10 cellular contexts compared by ENCODE assay signal in the genomic region with DNA sequence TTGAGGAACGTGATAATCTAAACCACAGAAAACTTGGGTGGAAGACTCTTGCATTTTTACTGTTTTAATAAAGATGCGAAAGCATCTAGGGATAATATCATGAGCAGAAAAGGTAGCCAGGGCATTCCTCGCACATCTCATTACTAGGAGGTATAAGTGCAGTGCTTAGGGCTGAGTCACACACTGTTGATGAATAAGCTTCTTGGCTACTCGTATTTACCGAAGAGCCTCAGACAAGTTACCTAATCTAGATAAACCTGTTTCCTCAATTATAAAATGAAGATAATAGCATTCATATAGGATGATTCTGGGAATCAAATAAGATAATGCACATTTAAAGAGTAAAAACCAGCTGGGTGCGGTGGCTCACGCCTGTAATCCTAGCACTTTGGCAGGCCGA. TPM values are rescaled to one million over a fixed set of nuclear protein-coding genes. Genes with fewer than 3 reads are reported as not detected.
DNase-seq lines count a peak whose midpoint lies in the region; ATAC-seq and TF ChIP-seq lines count a peak whose summit lies in the region.
"Had no signal": no experiment of that assay in that cellular context is flagged by ENCODE, and none has a peak within 500 bp of the region (broad histone marks: within the 10 kb centered on the region; RNA-seq: fewer than 3 reads in every experiment).

No MANE protein-coding gene starts in this region.

- H3K36me3 Mint-ChIP-seq in activated naive CD4-positive, alpha-beta T cell treated with anti-CD3 and anti-CD28 coated beads, Interleukin-2, amount 10 ng/mL, durations not matched to agents 7 days and 5 days = peaks cover 10% of the 10 kb centered on the region
- H3K36me3 Mint-ChIP-seq in stimulated activated memory B cell treated with anti-CD40 and anti-IgM and Interleukin-4, amounts not matched to agents 10 μg/mL and 1 μg/mL and 100 μg/mL, for 72 hours = peaks cover 2% of the 10 kb centered on the region

- TF ChIP-seq EP300 in gastroesophageal sphincter (IDR thresholded peaks at IDR 0.05) = no peak

- H3K4me3 Mint-ChIP-seq in activated naive CD4-positive, alpha-beta T cell treated with anti-CD3 and anti-CD28 coated beads, Interleukin-2, amount 10 ng/mL, durations not matched to agents 7 days and 5 days = peak overlapping the region; percentile 82
- H3K4me3 Mint-ChIP-seq in stimulated activated memory B cell treated with anti-CD40 and anti-IgM and Interleukin-4, amounts not matched to agents 10 μg/mL and 1 μg/mL and 100 μg/mL, for 72 hours = peak overlapping the region; percentile 94

- H3K9me3 Mint-ChIP-seq in activated naive CD4-positive, alpha-beta T cell treated with anti-CD3 and anti-CD28 coated beads, Interleukin-2, amount 10 ng/mL, durations not matched to agents 7 days and 5 days = no peaks in the 10 kb centered on the region
- H3K9me3 Mint-ChIP-seq in stimulated activated memory B cell treated with anti-CD40 and anti-IgM and Interleukin-4, amounts not matched to agents 10 μg/mL and 1 μg/mL and 100 μg/mL, for 72 hours = no peaks in the 10 kb centered on the region

- H3K4me1 ChIP-seq in esophagus (ENCODE audit: control insufficient read depth in 2 of 2, insufficient read depth in 2 of 2, low read length in 1 of 2) = peaks cover 5 to 6% of the 10 kb centered on the region in 2 donors
- H3K4me1 ChIP-seq in gastroesophageal sphincter = peaks cover 0 to 16% (median 0%) of the 10 kb centered on the region in 3 donors
- H3K4me1 ChIP-seq: upper lobe of right lung had no signal

- DNase-seq in activated naive CD4-positive, alpha-beta T cell treated with anti-CD3 and anti-CD28 coated beads, Interleukin-2, amount 10 ng/mL, durations not matched to agents 7 days and 5 days = no peak
- DNase-seq in activated naive CD4-positive, alpha-beta T cell treated with Interleukin-2 at 50 U/mL for 16 hours = no peak
- peak; percentile 68 for DNase-seq in RWPE1 (ENCODE audit: low spot score)
- no peak for DNase-seq in RPMI8226
- DNase-seq: activated CD4-positive, alpha-beta T cell treated with anti-CD3 and anti-CD28 coated beads for 4 hours had no signal

- WGBS in esophagus, 2 donors = 49 to 62% methylated on average over 8 of the region's 8 CpGs
- 65 to 88% methylated on average over 3 to 8 of the region's 8 CpGs for WGBS in gastroesophageal sphincter (ENCODE audit: low coverage in 1 of 2), 2 donors

- TF ChIP-seq POLR2A in gastroesophageal sphincter (IDR thresholded peaks at IDR 0.05) = no peak

- POLR2A ChIA-PET in RWPE1 (lab: Yijun Ruan, JAX; ENCODE audit: low non-redundant PET) = interaction anchor here (0.6 kb wide), 1 partner anchor 60 kb away, joined by 3 read pairs; no protein-coding TSS in a partner anchor

- no peak for TF ChIP-seq CTCF in RWPE1 (conservative IDR thresholded peaks at IDR 0.05; ENCODE audit: low read depth)
- TF ChIP-seq CTCF in gastroesophageal sphincter (IDR thresholded peaks at IDR 0.05) = no peak

- no peaks in the 10 kb centered on the region for H3K27me3 ChIP-seq in esophagus (ENCODE audit: control insufficient read depth in 1 of 2, insufficient read depth in 2 of 2, low read length in 2 of 2)
- H3K27me3 ChIP-seq in gastroesophageal sphincter = peaks cover 18% of the 10 kb centered on the region

- CTCF ChIA-PET in activated naive CD4-positive, alpha-beta T cell treated with anti-CD3 and anti-CD28 coated beads, Interleukin-2, amount 10 ng/mL, durations not matched to agents 7 days and 5 days (lab: Charles Lee) = interaction anchor here (1.1 kb wide), 1 partner anchor 122 kb away, joined by 3 read pairs; no protein-coding TSS in a partner anchor
- CTCF ChIA-PET in RWPE1 (lab: Yijun Ruan, JAX) = interaction anchor here (0.6 to 1.0 kb wide), 4 partner anchors 66 to 1452 kb away, joined by 3 to 8 read pairs (median 4); no protein-coding TSS in a partner anchor

- no peak overlapping the region for H3K27ac ChIP-seq in RWPE1
- H3K27ac ChIP-seq in esophagus (ENCODE audit: low read depth in 2 of 2, low read length in 1 of 2) = peak overlapping the region; percentile 38 to 78
- H3K27ac ChIP-seq in gastroesophageal sphincter = no peak overlapping the region
- H3K27ac ChIP-seq: upper lobe of right lung had no signal

- no peak for ATAC-seq in stimulated activated memory B cell treated with anti-CD40 and anti-IgM and Interleukin-4, amounts not matched to agents 10 μg/mL and 1 μg/mL and 100 μg/mL, for 72 hours
- ATAC-seq in GM18858 (IDR thresholded peaks at IDR 0.05; ENCODE audit: unreplicated experiment) = no peak
- no peak for ATAC-seq in gastroesophageal sphincter

- H3K4me3 ChIP-seq in esophagus (ENCODE audit: low read depth in 1 of 2, low read length in 2 of 2) (no peak overlapping the region), gastroesophageal sphincter (no peak overlapping the region)

- H3K9me3 ChIP-seq in esophagus (ENCODE audit: control insufficient read depth in 2 of 2, insufficient read depth in 1 of 2, low read depth in 1 of 2, low read length in 1 of 2) = no peaks in the 10 kb centered on the region
- H3K9me3 ChIP-seq in gastroesophageal sphincter = no peaks in the 10 kb centered on the region
- H3K9me3 ChIP-seq: upper lobe of right lung had no signal

- H3K36me3 ChIP-seq in esophagus (ENCODE audit: control insufficient read depth in 2 of 2, insufficient read depth in 2 of 2, low read length in 1 of 2) = no peaks in the 10 kb centered on the region
- peaks cover 0 to 22% of the 10 kb centered on the region in 2 donors for H3K36me3 ChIP-seq in gastroesophageal sphincter

- peaks cover 36% of the 10 kb centered on the region for H3K27me3 Mint-ChIP-seq in activated naive CD4-positive, alpha-beta T cell treated with anti-CD3 and anti-CD28 coated beads, Interleukin-2, amount 10 ng/mL, durations not matched to agents 7 days and 5 days
- no peaks in the 10 kb centered on the region for H3K27me3 Mint-ChIP-seq in stimulated activated memory B cell treated with anti-CD40 and anti-IgM and Interleukin-4, amounts not matched to agents 10 μg/mL and 1 μg/mL and 100 μg/mL, for 72 hours

- H3K4me1 Mint-ChIP-seq in activated naive CD4-positive, alpha-beta T cell treated with anti-CD3 and anti-CD28 coated beads, Interleukin-2, amount 10 ng/mL, durations not matched to agents 7 days and 5 days = peaks cover 16% of the 10 kb centered on the region
- peaks cover 18% of the 10 kb centered on the region for H3K4me1 Mint-ChIP-seq in stimulated activated memory B cell treated with anti-CD40 and anti-IgM and Interleukin-4, amounts not matched to agents 10 μg/mL and 1 μg/mL and 100 μg/mL, for 72 hours

- H3K27ac Mint-ChIP-seq in activated naive CD4-positive, alpha-beta T cell treated with anti-CD3 and anti-CD28 coated beads, Interleukin-2, amount 10 ng/mL, durations not matched to agents 7 days and 5 days = no peak overlapping the region
- peak overlapping the region; percentile 82 for H3K27ac Mint-ChIP-seq in stimulated activated memory B cell treated with anti-CD40 and anti-IgM and Interleukin-4, amounts not matched to agents 10 μg/mL and 1 μg/mL and 100 μg/mL, for 72 hours

RNA-seq across cellular contexts. Expression of a gene that starts 0.8 kb away (rescaled TPM):
- polyA plus RNA-seq in esophagus = under 1 TPM in 1 of 2 donors, not detected in 1; 0.01 TPM
- under 1 TPM in 1 of 4 donors, not detected in 3; 0.27 TPM for total RNA-seq in gastroesophageal sphincter

RNA-seq across cellular contexts. Expression of a gene that starts 19.9 kb away (rescaled TPM):
- 10 to 100 TPM; 13.9 to 14.2 TPM for polyA plus RNA-seq in esophagus
- total RNA-seq in gastroesophageal sphincter = 10 to 100 TPM; 29.2 to 53.1 (median 42.2) TPM

RNA-seq across cellular contexts. Expression of a gene that starts 20.1 kb away (rescaled TPM):
- 10 to 100 TPM in 1 of 2 donors, 1 to 10 TPM in 1; 8.7 to 21.8 TPM for polyA plus RNA-seq in esophagus
- 1 to 10 TPM; 3.4 to 8.9 (median 6.8) TPM for total RNA-seq in gastroesophageal sphincter

Comparison
In these comparisons a context has a peak if more than half of its experiments do, and no peak if none do; other contexts are left out.
1. H3K27ac ChIP-seq: peak in esophagus (2 of 2); none in RWPE1 (single experiment) and gastroesophageal sphincter (0 of 4).